16 cellular contexts compared by ENCODE assay signal in genomic region chr5:138011991-138012390, GRCh38.
"Had no signal": no experiment of that assay in that cellular context is flagged by ENCODE, and none has a peak within 500 bp of the region (broad histone marks: within the 10 kb centered on the region; RNA-seq: fewer than 3 reads in every experiment).

No MANE protein-coding gene starts in this region.

- FAIRE-seq: urothelium cell line had no signal

- ATAC-seq: activated naive CD4-positive, alpha-beta T cell treated with anti-CD3 and anti-CD28 coated beads, Interleukin-2, amount 50 U/mL, for 72 hours; body of pancreas; left colon; mucosa of descending colon; naive thymus-derived CD8-positive, alpha-beta T cell had no signal

- DNase-seq: activated CD4-positive, alpha-beta T cell treated with anti-CD3 and anti-CD28 coated beads, Interleukin-2, amount 50 U/mL, for 4 hours; activated CD4-positive, CD25-positive, alpha-beta regulatory T cell treated with anti-CD3 and anti-CD28 coated beads, Interleukin-2, amount 50 U/mL, for 72 hours; activated effector memory CD4-positive, alpha-beta T cell treated with Interleukin-2 at 50 U/mL for 16 hours; activated T-cell treated with anti-CD3 and anti-CD28 coated beads, Interleukin-2, amount 50 U/mL, for 24 hours; amniotic stem cell; body of pancreas; esophagus squamous epithelium; foreskin fibroblast; left colon; mucosa of descending colon; naive thymus-derived CD8-positive, alpha-beta T cell; thyroid gland had no signal

- H3K27me3 ChIP-seq: body of pancreas, esophagus squamous epithelium, neutrophil, thyroid gland had no signal

- H3K4me3 ChIP-seq: body of pancreas, esophagus squamous epithelium, mucosa of descending colon, skin epidermis, thyroid gland had no signal
